Comparison of ENCODE assay signal across 1 cellular context in the genomic region with DNA sequence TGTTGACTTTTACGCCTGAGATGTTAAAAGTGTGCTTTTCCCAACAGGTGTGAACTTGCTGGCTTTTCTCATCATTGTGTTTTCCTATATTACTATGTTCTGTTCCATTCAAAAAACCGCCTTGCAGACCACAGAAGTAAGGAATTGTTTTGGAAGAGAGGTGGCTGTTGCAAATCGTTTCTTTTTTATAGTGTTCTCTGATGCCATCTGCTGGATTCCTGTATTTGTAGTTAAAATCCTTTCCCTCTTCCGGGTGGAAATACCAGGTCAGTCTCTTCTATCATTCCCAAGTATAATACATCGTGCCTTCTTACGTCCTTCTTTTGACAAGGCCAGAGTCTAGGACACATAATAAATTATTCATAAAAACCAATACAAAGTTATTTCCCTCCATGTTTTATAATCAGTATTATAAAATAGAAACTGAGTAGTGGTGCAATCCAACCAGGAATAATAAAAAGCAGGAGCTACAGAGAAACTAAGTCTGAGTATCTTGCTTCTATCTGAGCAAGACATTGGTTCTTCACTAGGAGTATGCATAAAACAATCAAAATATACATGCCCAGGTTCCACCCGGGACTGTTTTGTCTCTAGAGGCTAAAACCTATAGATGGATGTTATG.
TF ChIP-seq lines count a peak whose summit lies in the region.

No MANE protein-coding gene starts in this region.

TF ChIP-seq in IMR-90, 13 proteins besides CTCF, POLR2A, EP300 and RAD21:
- peak; percentile 83 for TF ChIP-seq SMC3 (IDR thresholded peaks at IDR 0.05; ENCODE audit: low read depth, low read length)
- TF ChIP-seq USF2 (IDR thresholded peaks at IDR 0.05; ENCODE audit: low read depth, low read length), result no peak
